ENCODE assay signal across 8 cellular contexts in the genomic region with DNA sequence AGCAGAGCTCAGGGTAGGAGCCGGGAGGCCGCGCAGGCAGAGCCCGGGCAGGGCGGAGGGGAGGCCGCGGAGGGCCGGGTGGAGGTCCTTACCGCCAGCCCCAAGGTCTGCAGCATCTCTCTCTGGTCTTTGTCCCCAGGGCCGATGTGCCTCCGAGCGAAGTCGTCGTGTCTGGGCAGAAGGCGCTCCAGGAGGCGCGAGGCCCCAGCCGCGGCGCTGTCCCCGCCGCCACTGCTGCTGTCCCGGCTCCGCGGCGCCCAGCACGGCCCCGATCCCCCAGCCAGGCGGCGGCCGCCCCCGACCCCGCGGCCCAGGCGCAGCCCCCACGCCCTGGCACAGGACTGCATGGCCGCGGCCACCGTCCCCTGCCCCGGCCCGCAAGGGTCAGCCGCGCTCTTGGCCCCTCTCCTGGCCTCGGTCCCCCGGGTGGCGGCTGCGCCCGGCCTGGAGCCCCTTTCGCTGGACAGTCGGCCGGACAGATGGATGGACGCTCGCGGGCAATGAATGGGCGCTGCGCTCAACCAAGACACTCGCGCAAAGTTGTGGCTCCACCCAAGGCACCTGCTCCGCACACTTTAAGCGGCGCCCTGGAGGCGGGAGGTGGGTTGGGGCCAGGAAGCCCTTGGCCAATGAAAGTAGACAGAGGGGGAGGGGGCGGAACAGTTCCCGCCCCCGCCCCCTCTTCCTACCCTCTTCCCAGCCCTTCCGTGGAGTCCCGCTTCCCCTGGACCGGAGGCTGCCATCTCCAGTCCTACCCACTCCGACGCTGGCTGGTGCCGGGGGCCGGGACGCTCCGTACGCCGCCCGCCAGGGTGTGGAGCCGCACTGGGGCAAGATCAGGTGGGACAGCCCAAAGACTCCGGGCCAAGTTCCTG. TPM values are rescaled to one million over a fixed set of nuclear protein-coding genes. Genes with fewer than 3 reads are reported as not detected.
DNase-seq lines count a peak whose midpoint lies in the region; ATAC-seq and TF ChIP-seq lines count a peak whose summit lies in the region.

A gene (minus strand): TSS at position 577 of the 875 bp plus-strand sequence. CDS start 230 bp downstream, at position 347.

- peaks cover 0 to 26% (median 8%) of the 10 kb centered on the region in 3 donors for H3K4me1 ChIP-seq in gastroesophageal sphincter
- H3K4me1 ChIP-seq in upper lobe of right lung, result peaks cover 10% of the 10 kb centered on the region

- DNase-seq in A172 (ENCODE audit: low spot score) (peak; percentile 79), NCI-H510A treated with DMSO at 0.1 percent for 48 hours (lab: John Stamatoyannopoulos, UW) (peak; percentile 57), occipital lobe (lab: John Stamatoyannopoulos, UW) (peak; percentile 27), upper lobe of right lung (peak; percentile 71)
- peak; percentile 61 to 66 for DNase-seq in activated T-cell treated with anti-CD3 and anti-CD28 coated beads, Interleukin-2, amount 50 U/mL, for 48 hours

- peak; percentile 67 for TF ChIP-seq POLR2A in GM18526 (IDR thresholded peaks at IDR 0.05; ENCODE audit: extremely low read depth, insufficient read length)
- no peak for TF ChIP-seq POLR2A in gastroesophageal sphincter (IDR thresholded peaks at IDR 0.05)

- no peak for TF ChIP-seq EP300 in gastroesophageal sphincter (IDR thresholded peaks at IDR 0.05)

- ATAC-seq in HG02981 (IDR thresholded peaks at IDR 0.05; ENCODE audit: unreplicated experiment) (peak; percentile 92), gastroesophageal sphincter (peak; percentile 79), upper lobe of right lung (peak; percentile 90)

- H3K27me3 ChIP-seq in gastroesophageal sphincter, result peaks cover 89% of the 10 kb centered on the region
- peaks cover 25% of the 10 kb centered on the region for H3K27me3 ChIP-seq in upper lobe of right lung

- H3K27ac ChIP-seq in gastroesophageal sphincter, result no peak within 1 kb of the TSS
- H3K27ac ChIP-seq in upper lobe of right lung, result no peak within 1 kb of the TSS

- no peak for TF ChIP-seq CTCF in gastroesophageal sphincter (IDR thresholded peaks at IDR 0.05)
- no peak for TF ChIP-seq CTCF in upper lobe of right lung (IDR thresholded peaks at IDR 0.05)

- intact Hi-C loops in upper lobe of right lung (cut with DNase I), result no loop called here

- no peaks in the 10 kb centered on the region for H3K9me3 ChIP-seq in gastroesophageal sphincter
- H3K9me3 ChIP-seq in upper lobe of right lung, result no peaks in the 10 kb centered on the region

- WGBS in gastroesophageal sphincter (ENCODE audit: low coverage in 1 of 2), 2 donors, result no CpG with 5 or more reads among the region's 79 CpGs

- peak within 1 kb of the TSS in 1 of 2 donors; percentile 55 for H3K4me3 ChIP-seq in gastroesophageal sphincter
- peak within 1 kb of the TSS; percentile 54 for H3K4me3 ChIP-seq in upper lobe of right lung

- no peaks in the 10 kb centered on the region for H3K36me3 ChIP-seq in gastroesophageal sphincter
- no peaks in the 10 kb centered on the region for H3K36me3 ChIP-seq in upper lobe of right lung

RNA-seq across cellular contexts. Expression of the gene that starts here (rescaled TPM):
- 2.3 and 2.9 TPM in 2 replicates for total RNA-seq in A172 (2014; rRNA removed; shearing (Covaris generic))
- 1 to 10 TPM in 1 of 4 donors, under 1 TPM in 3; 0.15 to 1.9 (median 0.51) TPM for total RNA-seq in gastroesophageal sphincter
- 10.0 TPM for total RNA-seq in occipital lobe
- total RNA-seq in upper lobe of right lung, result 1.7 TPM

Comparison
In these comparisons a context has a peak if more than half of its experiments do, and no peak if none do; other contexts are left out.
1. DNase-seq: peak in every context shown above with its lines; median percentile 79 in A172; 71 in upper lobe of right lung; 64 in activated T-cell treated with anti-CD3 and anti-CD28 coated beads, Interleukin-2, amount 50 U/mL, for 48 hours; 57 in NCI-H510A treated with DMSO at 0.1 percent for 48 hours; 27 in occipital lobe.